ENCODE assay signal across 22 cellular contexts in genomic region chr20:5827861-5828260, GRCh38.
A peak's percentile ranks its signal among the peaks of the same experiment; 100 is the strongest.
DNase-seq lines count a peak whose midpoint lies in the region; ATAC-seq, FAIRE-seq and TF ChIP-seq lines count a peak whose summit lies in the region.
"Had no signal": no experiment of that assay in that cellular context is flagged by ENCODE, and none has a peak within 500 bp of the region (broad histone marks: within the 10 kb centered on the region; RNA-seq: fewer than 3 reads in every experiment).

No MANE protein-coding gene starts in this region.

- H2AFZ ChIP-seq in H1 (ENCODE audit: low read length): no peak overlapping the region
- H2AFZ ChIP-seq: GM23338 had no signal

- no peaks in the 10 kb centered on the region for H3K9me3 ChIP-seq in A549
- no peaks in the 10 kb centered on the region for H3K9me3 ChIP-seq in CD4-positive, CD25-positive, alpha-beta regulatory T cell (ENCODE audit: control insufficient read depth in 2 of 2, low read length in 2 of 2)
- no peaks in the 10 kb centered on the region for H3K9me3 ChIP-seq in H1 (ENCODE audit: insufficient read depth in 2 of 2, low read depth in 1 of 2, low read length in 1 of 2)
- H3K9me3 ChIP-seq in kidney (ENCODE audit: control insufficient read depth in 1 of 2, low read length in 2 of 2): no peaks in the 10 kb centered on the region
- H3K9me3 ChIP-seq: BE2C; BLaER1 treated with 17β-estradiol and CSF1 and Interleukin-3, amounts not matched to agents 10 nM and 100 nM had no signal

- H3K4me2 ChIP-seq in A549: no peak overlapping the region
- H3K4me2 ChIP-seq in H1 (ENCODE audit: insufficient read depth in 1 of 2, low read depth in 2 of 2, low read length in 2 of 2): no peak overlapping the region
- H3K4me2 ChIP-seq: BLaER1 treated with 17β-estradiol and CSF1 and Interleukin-3, amounts not matched to agents 10 nM and 100 nM; GM23338 had no signal

- CTCF ChIA-PET in A549 (lab: Yijun Ruan, JAX): interaction anchor here (1.3 to 1.8 kb wide), 2 partner anchors 19 to 40 kb away, joined by 3 to 8 read pairs; no protein-coding TSS in a partner anchor
- CTCF ChIA-PET in H1 (lab: Charles Lee; ENCODE audit: partially characterized antibody): interaction anchor here (1.6 to 1.7 kb wide), 3 partner anchors 13 to 39 kb away, joined by 3 to 5 read pairs (median 3); no protein-coding TSS in a partner anchor
- CTCF ChIA-PET in activated CD8-positive, alpha-beta T cell treated with anti-CD3 and anti-CD28 coated beads, Interleukin-2, amount 10 ng/mL, durations not matched to agents 7 days and 5 days (lab: Charles Lee): no interaction called here

- H3K4me3 ChIP-seq in A549 (no peak overlapping the region), H1 (ENCODE audit: extremely low read depth in 1 of 4, insufficient read depth in 2 of 4, low read depth in 3 of 4, low read length in 4 of 4) (no peak overlapping the region), kidney (ENCODE audit: low read length in 2 of 2) (no peak overlapping the region)
- H3K4me3 ChIP-seq in CD4-positive, CD25-positive, alpha-beta regulatory T cell (ENCODE audit: low read depth, low read length): no peak overlapping the region
- H3K4me3 ChIP-seq: BLaER1 treated with 17β-estradiol and CSF1 and Interleukin-3, amounts not matched to agents 10 nM and 100 nM; GM23338 had no signal

- FAIRE-seq in A549 (lab: Jason Lieb, UNC) (no peak), H1 (lab: Jason Lieb, UNC) (no peak), kidney (lab: Jason Lieb, UNC) (no peak)
- FAIRE-seq: GM12891, GM18507 had no signal

- intact Hi-C loops in kidney (cut with DNase I): no loop called here

- H3K23me2 ChIP-seq in H1 (ENCODE audit: low read depth, low read length): no peaks in the 10 kb centered on the region

- peaks cover 9 to 26% (median 20%) of the 10 kb centered on the region in 4 donors for H3K4me1 Mint-ChIP-seq in CD4-positive, CD25-positive, alpha-beta regulatory T cell
- H3K4me1 Mint-ChIP-seq in activated CD8-positive, alpha-beta T cell treated with anti-CD3 and anti-CD28 coated beads, Interleukin-2, amount 10 ng/mL, durations not matched to agents 7 days and 5 days (ENCODE audit: low read depth): peaks cover 18% of the 10 kb centered on the region

- no peak overlapping the region for H3K56ac ChIP-seq in H1 (replicated peaks; ENCODE audit: insufficient read length, low read depth, low read length)

- no peaks in the 10 kb centered on the region for H3K9me3 Mint-ChIP-seq in CD4-positive, CD25-positive, alpha-beta regulatory T cell
- no peaks in the 10 kb centered on the region for H3K9me3 Mint-ChIP-seq in activated CD8-positive, alpha-beta T cell treated with anti-CD3 and anti-CD28 coated beads, Interleukin-2, amount 10 ng/mL, durations not matched to agents 7 days and 5 days (ENCODE audit: insufficient read depth)
- H3K9me3 Mint-ChIP-seq: CD14-positive monocyte; CD4-positive, alpha-beta memory T cell; GM23338 had no signal

- no peaks in the 10 kb centered on the region for H3K79me2 ChIP-seq in H1 (ENCODE audit: control insufficient read depth in 1 of 2, insufficient read depth in 2 of 2, low read length in 2 of 2)

- no peak for TF ChIP-seq CTCF in A549 (IDR thresholded peaks at IDR 0.05)
- TF ChIP-seq CTCF in H1 (IDR thresholded peaks at IDR 0.05; ENCODE audit: control extremely low read depth in 1 of 3, insufficient read depth in 1 of 3, low read depth in 1 of 3, low read length in 3 of 3): no peak
- TF ChIP-seq CTCF in kidney (IDR thresholded peaks at IDR 0.05; ENCODE audit: borderline replicate concordance, extremely low read depth, insufficient read depth): no peak

- no peak overlapping the region for H4K5ac ChIP-seq in H1 (ENCODE audit: insufficient read length, low read depth, low read length)

- DNase-seq in A549 (ENCODE audit: low read depth in 1 of 2, low spot score in 1 of 2) (no peak), MV-4-11 (lab: John Stamatoyannopoulos, UW) (peak; percentile 61), H1 (ENCODE audit: low read depth in 1 of 2, low spot score in 2 of 2) (no peak), H4 (ENCODE audit: low spot score) (no peak), kidney (no peak)
- no peak for DNase-seq in CD4-positive, CD25-positive, alpha-beta regulatory T cell
- no peak for DNase-seq in activated CD8-positive, alpha-beta T cell treated with anti-CD3 and anti-CD28 coated beads, Interleukin-2, amount 10 ng/mL, durations not matched to agents 7 days and 5 days
- DNase-seq: AML-193; BE2C; Calu3; CD4-positive, alpha-beta memory T cell; COR-L47; DMS53; DMS79 treated with DMSO at 0.1 percent for 48 hours; GF-D8; H7 had no signal

- H2BK20ac ChIP-seq in H1 (ENCODE audit: low read length): no peak overlapping the region

- no peak overlapping the region for H3K14ac ChIP-seq in H1 (ENCODE audit: insufficient read length)

- TF ChIP-seq POLR2A in A549 (IDR thresholded peaks at IDR 0.05; ENCODE audit: low read length) (no peak), H1 (IDR thresholded peaks at IDR 0.05; ENCODE audit: control extremely low read depth in 1 of 2, low read depth in 2 of 2, low read length in 2 of 2) (no peak)

- peaks cover 7% of the 10 kb centered on the region for H3K4me1 ChIP-seq in A549
- no peaks in the 10 kb centered on the region for H3K4me1 ChIP-seq in CD4-positive, CD25-positive, alpha-beta regulatory T cell (ENCODE audit: control insufficient read depth, insufficient read depth, low read length, poor library complexity, severe bottlenecking)
- peaks cover 0 to 5% (median 4%) of the 10 kb centered on the region in 4 experiments for H3K4me1 ChIP-seq in H1 (replicated peaks in 1 of 4; ENCODE audit: control insufficient read depth in 3 of 4, insufficient read depth in 4 of 4, low read length in 3 of 4)
- no peaks in the 10 kb centered on the region for H3K4me1 ChIP-seq in kidney (ENCODE audit: control insufficient read depth in 1 of 2, insufficient read depth in 1 of 2, low read depth in 1 of 2, low read length in 2 of 2)

- H2BK120ac ChIP-seq in H1 (replicated peaks; ENCODE audit: low read depth, low read length): no peak overlapping the region

- H2BK15ac ChIP-seq in H1 (ENCODE audit: low read length): no peak overlapping the region

- no peak overlapping the region for H2BK5ac ChIP-seq in H1 (ENCODE audit: low read depth, low read length)

- POLR2A ChIA-PET in A549 (lab: Yijun Ruan, JAX) (no interaction called here), H1 (lab: Charles Lee; ENCODE audit: partially characterized antibody) (no interaction called here)
- POLR2A ChIA-PET in activated CD8-positive, alpha-beta T cell treated with anti-CD3 and anti-CD28 coated beads, Interleukin-2, amount 10 ng/mL, durations not matched to agents 7 days and 5 days (lab: Charles Lee): no interaction called here

- no peak overlapping the region for H3K4me3 Mint-ChIP-seq in CD4-positive, CD25-positive, alpha-beta regulatory T cell
- no peak overlapping the region for H3K4me3 Mint-ChIP-seq in activated CD8-positive, alpha-beta T cell treated with anti-CD3 and anti-CD28 coated beads, Interleukin-2, amount 10 ng/mL, durations not matched to agents 7 days and 5 days
- H3K4me3 Mint-ChIP-seq: CD14-positive monocyte; CD4-positive, alpha-beta memory T cell; GM23338 had no signal

- no peak overlapping the region for H4K91ac ChIP-seq in H1 (replicated peaks; ENCODE audit: insufficient read length, low read length)

- 90% methylated on average over 1 of the region's 1 CpG for WGBS in A549 (ENCODE audit: missing lambda C conversion rate)
- WGBS in H1 (ENCODE audit: extremely low coverage in 1 of 2, insufficient coverage in 1 of 2, insufficient read length in 1 of 2, insufficient replicate concordance in 2 of 2, low coverage in 1 of 2, low lambda C conversion rate in 2 of 2, missing lambda C conversion rate in 1 of 2), 2 experiments: 86% methylated on average over 1 of the region's 1 CpG; no CpG with 5 or more reads in 1 of the 2 experiments

- no peak overlapping the region for H3K9ac ChIP-seq in H1 (replicated peaks in 1 of 4; ENCODE audit: extremely low read depth in 1 of 4, low read depth in 3 of 4, low read length in 3 of 4)
- no peak overlapping the region for H3K9ac ChIP-seq in kidney (ENCODE audit: low read length in 2 of 2)
- H3K9ac ChIP-seq: BLaER1 treated with 17β-estradiol and CSF1 and Interleukin-3, amounts not matched to agents 10 nM and 100 nM had no signal

- peaks cover 18% of the 10 kb centered on the region for H3K36me3 Mint-ChIP-seq in CD4-positive, CD25-positive, alpha-beta regulatory T cell
- H3K36me3 Mint-ChIP-seq in activated CD8-positive, alpha-beta T cell treated with anti-CD3 and anti-CD28 coated beads, Interleukin-2, amount 10 ng/mL, durations not matched to agents 7 days and 5 days (ENCODE audit: low read depth): no peaks in the 10 kb centered on the region

- H4K8ac ChIP-seq in H1 (ENCODE audit: extremely low read depth, insufficient read depth, low read length): no peak overlapping the region

- no peaks in the 10 kb centered on the region for H3K27me3 ChIP-seq in CD4-positive, CD25-positive, alpha-beta regulatory T cell (ENCODE audit: control insufficient read depth, insufficient read depth, low read length)
- H3K27me3 ChIP-seq in H1 (replicated peaks in 1 of 4; ENCODE audit: control insufficient read depth in 3 of 4, extremely low read depth in 1 of 4, insufficient read depth in 3 of 4, low read length in 3 of 4): peaks cover 0 to 3% (median 0%) of the 10 kb centered on the region in 4 experiments; a peak in 2 of 7 replicates
- H3K27me3 ChIP-seq: BE2C; BLaER1 treated with 17β-estradiol and CSF1 and Interleukin-3, amounts not matched to agents 10 nM and 100 nM had no signal

- H3K27ac ChIP-seq in A549: no peak overlapping the region
- no peak overlapping the region for H3K27ac ChIP-seq in CD4-positive, CD25-positive, alpha-beta regulatory T cell (ENCODE audit: insufficient read depth, low read length, poor library complexity, severe bottlenecking)
- no peak overlapping the region for H3K27ac ChIP-seq in H1 (ENCODE audit: low read depth, low read length)
- no peak overlapping the region for H3K27ac ChIP-seq in kidney (ENCODE audit: low read depth in 2 of 2, low read length in 2 of 2)
- H3K27ac ChIP-seq: BLaER1 treated with 17β-estradiol and CSF1 and Interleukin-3, amounts not matched to agents 10 nM and 100 nM had no signal

- H3K79me1 ChIP-seq in H1 (ENCODE audit: low read depth, low read length): no peaks in the 10 kb centered on the region

- no peaks in the 10 kb centered on the region for H4K20me1 ChIP-seq in H1 (replicated peaks in 1 of 2; ENCODE audit: control insufficient read depth in 1 of 2, insufficient read depth in 2 of 2, low read length in 2 of 2)
- H4K20me1 ChIP-seq: BLaER1 treated with 17β-estradiol and CSF1 and Interleukin-3, amounts not matched to agents 10 nM and 100 nM had no signal

- no peak overlapping the region for H3K18ac ChIP-seq in H1 (ENCODE audit: extremely low read depth, low read length)

- H3K27ac Mint-ChIP-seq in CD4-positive, CD25-positive, alpha-beta regulatory T cell: peak overlapping the region in 2 of 3 donors; percentile 25 to 55
- no peak overlapping the region for H3K27ac Mint-ChIP-seq in activated CD8-positive, alpha-beta T cell treated with anti-CD3 and anti-CD28 coated beads, Interleukin-2, amount 10 ng/mL, durations not matched to agents 7 days and 5 days
- H3K27ac Mint-ChIP-seq: CD14-positive monocyte, GM23338 had no signal

- no peak overlapping the region for H2AK5ac ChIP-seq in H1 (ENCODE audit: low read depth, low read length)

- no peak overlapping the region for H3K23ac ChIP-seq in H1 (ENCODE audit: insufficient read length)

- H2BK12ac ChIP-seq in H1 (ENCODE audit: low read depth, low read length): 0 out of 2 replicates have a peak overlapping the region, but pooled peaks have one; percentile 55

- no peak overlapping the region for H3K4ac ChIP-seq in H1 (replicated peaks; ENCODE audit: insufficient read length, low read depth, low read length)

- H3K27me3 Mint-ChIP-seq in CD4-positive, CD25-positive, alpha-beta regulatory T cell: no peaks in the 10 kb centered on the region
- H3K27me3 Mint-ChIP-seq in activated CD8-positive, alpha-beta T cell treated with anti-CD3 and anti-CD28 coated beads, Interleukin-2, amount 10 ng/mL, durations not matched to agents 7 days and 5 days (ENCODE audit: low read depth): no peaks in the 10 kb centered on the region
- H3K27me3 Mint-ChIP-seq: CD4-positive, alpha-beta memory T cell had no signal

- TF ChIP-seq EP300 in A549 (IDR thresholded peaks at IDR 0.05) (no peak), H1 (IDR thresholded peaks at IDR 0.05; ENCODE audit: borderline replicate concordance in 1 of 2, low read depth in 2 of 2, low read length in 2 of 2) (no peak)

- no peaks in the 10 kb centered on the region for H3K36me3 ChIP-seq in CD4-positive, CD25-positive, alpha-beta regulatory T cell (ENCODE audit: control insufficient read depth, insufficient read depth, low read length)
- H3K36me3 ChIP-seq in H1 (ENCODE audit: control insufficient read depth in 2 of 4, insufficient read depth in 4 of 4, low read length in 3 of 4) (no peaks in the 10 kb centered on the region), kidney (ENCODE audit: control insufficient read depth in 1 of 2, insufficient read depth in 2 of 2, low read length in 2 of 2) (no peaks in the 10 kb centered on the region)
- H3K36me3 ChIP-seq: BE2C had no signal

- ATAC-seq in A549: no peak
- ATAC-seq in CD4-positive, CD25-positive, alpha-beta regulatory T cell (ENCODE audit: low read depth in 2 of 2): no peak
- no peak for ATAC-seq in activated CD8-positive, alpha-beta T cell treated with anti-CD3 and anti-CD28 coated beads, Interleukin-2, amount 10 ng/mL, durations not matched to agents 7 days and 5 days
- ATAC-seq: GM23338, HCT116 had no signal

- TF ChIP-seq RAD21 in A549 (conservative IDR thresholded peaks at IDR 0.05 in 1 of 2, IDR thresholded peaks at IDR 0.05 in 1 of 2): no peak
- TF ChIP-seq RAD21 in H1 (IDR thresholded peaks at IDR 0.05 in 1 of 2, conservative IDR thresholded peaks at IDR 0.05 in 1 of 2; ENCODE audit: low read depth in 2 of 2, low read length in 2 of 2): no peak

Comparison
In these comparisons a context has a peak if more than half of its experiments do, and no peak if none do; other contexts are left out.
1. Of the 18 proteins assayed by ChIP-seq in both H1 and A549: peak only in H1: none; only in A549: MAFK; in both: none; in neither: 17.